27 cellular contexts compared by ENCODE assay signal in genomic region chr15:100073982-100074381, GRCh38.
"Had no signal": no experiment of that assay in that cellular context is flagged by ENCODE, and none has a peak within 500 bp of the region (broad histone marks: within the 10 kb centered on the region; RNA-seq: fewer than 3 reads in every experiment).

No MANE protein-coding gene starts in this region.

- H3K4me3 Mint-ChIP-seq: activated CD4-positive, alpha-beta memory T cell treated with anti-CD3 and anti-CD28 coated beads for 36 hours; activated CD4-positive, alpha-beta T cell treated with anti-CD3 and anti-CD28 coated beads for 36 hours; activated CD4-positive, alpha-beta T cell treated with anti-CD3 and anti-CD28 coated beads, Interleukin-2, amount 10 ng/mL, durations not matched to agents 24 days and 14 days; activated naive CD4-positive, alpha-beta T cell treated with anti-CD3 and anti-CD28 coated beads, Interleukin-2, amount 10 ng/mL, durations not matched to agents 7 days and 5 days; activated naive CD8-positive, alpha-beta T cell treated with anti-CD3 and anti-CD28 coated beads, Interleukin-2, amount 10 ng/mL, durations not matched to agents 7 days and 5 days; activated T-cell treated with anti-CD3 and anti-CD28 coated beads, Interleukin-2, amount 50 U/mL, for 24 hours; activated T-cell treated with anti-CD3 and anti-CD28 coated beads, Interleukin-2, amount 50 U/mL, for 72 hours; brain; effector memory CD8-positive, alpha-beta T cell had no signal

- H3K4me1 ChIP-seq: ascending aorta had no signal

- H3K27me3 Mint-ChIP-seq: activated CD4-positive, alpha-beta memory T cell treated with anti-CD3 and anti-CD28 coated beads for 36 hours; activated CD4-positive, alpha-beta T cell treated with anti-CD3 and anti-CD28 coated beads for 36 hours; activated naive CD4-positive, alpha-beta T cell treated with anti-CD3 and anti-CD28 coated beads, Interleukin-2, amount 10 ng/mL, durations not matched to agents 7 days and 5 days; activated T-cell treated with anti-CD3 and anti-CD28 coated beads, Interleukin-2, amount 50 U/mL, for 24 hours had no signal

- H3K9me3 Mint-ChIP-seq: activated CD4-positive, alpha-beta T cell treated with anti-CD3 and anti-CD28 coated beads, Interleukin-2, amount 10 ng/mL, durations not matched to agents 24 days and 14 days; activated naive CD4-positive, alpha-beta T cell treated with anti-CD3 and anti-CD28 coated beads, Interleukin-2, amount 10 ng/mL, durations not matched to agents 7 days and 5 days; activated T-cell treated with anti-CD3 and anti-CD28 coated beads, Interleukin-2, amount 50 U/mL, for 24 hours; effector memory CD8-positive, alpha-beta T cell had no signal

- DNase-seq: activated CD4-positive, alpha-beta memory T cell treated with anti-CD3 and anti-CD28 coated beads for 36 hours; activated CD4-positive, alpha-beta T cell treated with anti-CD3 and anti-CD28 coated beads for 36 hours; activated CD4-positive, alpha-beta T cell treated with anti-CD3 and anti-CD28 coated beads, Interleukin-2, amount 10 ng/mL, durations not matched to agents 24 days and 14 days; activated CD4-positive, CD25-positive, alpha-beta regulatory T cell; activated CD4-positive, CD25-positive, alpha-beta regulatory T cell treated with anti-CD3 and anti-CD28 coated beads, Interleukin-2, amount 50 U/mL, for 72 hours; activated CD8-positive, alpha-beta memory T cell treated with anti-CD3 and anti-CD28 coated beads, Interleukin-2, amount 50 U/mL, for 48 hours; activated gamma-delta T cell; activated naive CD4-positive, alpha-beta T cell; activated naive CD4-positive, alpha-beta T cell treated with anti-CD3 and anti-CD28 coated beads, Interleukin-2, amount 10 ng/mL, durations not matched to agents 7 days and 5 days; activated naive CD8-positive, alpha-beta T cell treated with anti-CD3 and anti-CD28 coated beads, Interleukin-2, amount 10 ng/mL, durations not matched to agents 7 days and 5 days; activated T-cell treated with anti-CD3 and anti-CD28 coated beads for 4 hours; activated T-cell treated with anti-CD3 and anti-CD28 coated beads, Interleukin-2, amount 50 U/mL, for 24 hours; activated T-cell treated with anti-CD3 and anti-CD28 coated beads, Interleukin-2, amount 50 U/mL, for 72 hours; caudate nucleus; cortex of kidney; dermis blood vessel endothelial cell; effector CD4-positive, alpha-beta T cell; effector memory CD8-positive, alpha-beta T cell; foreskin fibroblast; gastrocnemius medialis; glutamatergic neuron; heart left ventricle; T-helper 2 cell had no signal

- H3K9me3 ChIP-seq: ascending aorta, gastrocnemius medialis had no signal

- H3K36me3 Mint-ChIP-seq: activated naive CD8-positive, alpha-beta T cell treated with anti-CD3 and anti-CD28 coated beads, Interleukin-2, amount 10 ng/mL, durations not matched to agents 7 days and 5 days had no signal

- H3K27me3 ChIP-seq: ascending aorta, gastrocnemius medialis, heart left ventricle had no signal

- ATAC-seq: activated CD4-positive, alpha-beta T cell treated with anti-CD3 and anti-CD28 coated beads for 36 hours; activated naive CD4-positive, alpha-beta T cell treated with anti-CD3 and anti-CD28 coated beads, Interleukin-2, amount 50 U/mL, for 72 hours; activated T-cell treated with anti-CD3 and anti-CD28 coated beads, Interleukin-2, amount 50 U/mL, for 72 hours; effector memory CD8-positive, alpha-beta T cell; esophagus mucosa; gastrocnemius medialis; heart left ventricle had no signal

- H3K27ac Mint-ChIP-seq: activated CD4-positive, alpha-beta memory T cell treated with anti-CD3 and anti-CD28 coated beads for 36 hours; activated CD4-positive, alpha-beta T cell treated with anti-CD3 and anti-CD28 coated beads for 36 hours; activated CD4-positive, alpha-beta T cell treated with anti-CD3 and anti-CD28 coated beads, Interleukin-2, amount 10 ng/mL, durations not matched to agents 24 days and 14 days; activated naive CD4-positive, alpha-beta T cell treated with anti-CD3 and anti-CD28 coated beads, Interleukin-2, amount 10 ng/mL, durations not matched to agents 7 days and 5 days; activated naive CD4-positive, alpha-beta T cell treated with anti-CD3 and anti-CD28 coated beads, Interleukin-2, amount 50 U/mL, for 72 hours; activated naive CD8-positive, alpha-beta T cell treated with anti-CD3 and anti-CD28 coated beads, Interleukin-2, amount 10 ng/mL, durations not matched to agents 7 days and 5 days; activated T-cell treated with anti-CD3 and anti-CD28 coated beads, Interleukin-2, amount 50 U/mL, for 24 hours; activated T-cell treated with anti-CD3 and anti-CD28 coated beads, Interleukin-2, amount 50 U/mL, for 72 hours; brain; effector memory CD8-positive, alpha-beta T cell had no signal

- H3K36me3 ChIP-seq: ascending aorta, gastrocnemius medialis, heart left ventricle had no signal

- H3K4me3 ChIP-seq: ascending aorta, gastrocnemius medialis, heart left ventricle had no signal

- H3K27ac ChIP-seq: ascending aorta, gastrocnemius medialis, heart left ventricle had no signal

- H3K4me1 Mint-ChIP-seq: activated CD4-positive, alpha-beta T cell treated with anti-CD3 and anti-CD28 coated beads for 36 hours; activated CD4-positive, alpha-beta T cell treated with anti-CD3 and anti-CD28 coated beads, Interleukin-2, amount 10 ng/mL, durations not matched to agents 24 days and 14 days; activated naive CD4-positive, alpha-beta T cell treated with anti-CD3 and anti-CD28 coated beads, Interleukin-2, amount 10 ng/mL, durations not matched to agents 7 days and 5 days; activated naive CD8-positive, alpha-beta T cell treated with anti-CD3 and anti-CD28 coated beads, Interleukin-2, amount 10 ng/mL, durations not matched to agents 7 days and 5 days had no signal
